ENCODE assay signal across 9 cellular contexts in genomic region chr6:26045939-26046368, GRCh38.
DNase-seq lines count a peak whose midpoint lies in the region; ATAC-seq and TF ChIP-seq lines count a peak whose summit lies in the region.
"Had no signal": no experiment of that assay in that cellular context is flagged by ENCODE, and none has a peak within 500 bp of the region (broad histone marks: within the 10 kb centered on the region; RNA-seq: fewer than 3 reads in every experiment).

No MANE protein-coding gene starts in this region.

- no peaks in the 10 kb centered on the region for H3K27me3 Mint-ChIP-seq in central memory CD8-positive, alpha-beta T cell
- H3K27me3 Mint-ChIP-seq in nephron (ENCODE audit: low read depth) = no peaks in the 10 kb centered on the region

- no peak for ATAC-seq in central memory CD8-positive, alpha-beta T cell (replicated peaks; ENCODE audit: extremely low read depth, poor library complexity, severe bottlenecking)
- ATAC-seq in HG02588 (IDR thresholded peaks at IDR 0.05; ENCODE audit: unreplicated experiment) = no peak

- peak overlapping the region; percentile 82 for H3K4me3 Mint-ChIP-seq in central memory CD8-positive, alpha-beta T cell
- H3K4me3 Mint-ChIP-seq in nephron = peak overlapping the region; percentile 79 to 89 (median 87)

- H3K9me3 Mint-ChIP-seq in central memory CD8-positive, alpha-beta T cell = no peaks in the 10 kb centered on the region
- peaks cover 2% of the 10 kb centered on the region for H3K9me3 Mint-ChIP-seq in nephron

- peaks cover 19% of the 10 kb centered on the region for H3K36me3 Mint-ChIP-seq in central memory CD8-positive, alpha-beta T cell (ENCODE audit: insufficient read depth)
- no peaks in the 10 kb centered on the region for H3K36me3 Mint-ChIP-seq in nephron (ENCODE audit: low read depth)

- peaks cover 23% of the 10 kb centered on the region for H3K4me1 Mint-ChIP-seq in central memory CD8-positive, alpha-beta T cell
- peaks cover 17% of the 10 kb centered on the region for H3K4me1 Mint-ChIP-seq in nephron

- DNase-seq in NB4 (ENCODE audit: low read depth) (no peak), NCI-H510A treated with DMSO at 0.1 percent for 48 hours (lab: John Stamatoyannopoulos, UW) (no peak), C1 segment of cervical spinal cord (lab: John Stamatoyannopoulos, UW) (no peak), HuH-7.5 (ENCODE audit: low spot score) (no peak)
- no peak for DNase-seq in central memory CD8-positive, alpha-beta T cell (ENCODE audit: low spot score in 2 of 2)
- DNase-seq: NCI-H1694 treated with DMSO at 0.1 percent for 48 hours had no signal

- no peak for TF ChIP-seq CTCF in GM12875 (IDR thresholded peaks at IDR 0.05; ENCODE audit: borderline replicate concordance, insufficient read depth, low read depth, low read length)
- TF ChIP-seq CTCF in NB4 (IDR thresholded peaks at IDR 0.05; ENCODE audit: low read depth, low read length) = no peak
- no peak for TF ChIP-seq CTCF in nephron (IDR thresholded peaks at IDR 0.05; ENCODE audit: unreplicated experiment in 3 of 3)

- H3K27ac Mint-ChIP-seq in central memory CD8-positive, alpha-beta T cell (ENCODE audit: low read depth) = no peak overlapping the region
- H3K27ac Mint-ChIP-seq in nephron = peak overlapping the region; percentile 96 to 99 (median 97)

- no peak for TF ChIP-seq POLR2A in NB4 (IDR thresholded peaks at IDR 0.05; ENCODE audit: extremely low read depth, insufficient read length)

- H3K4me3 ChIP-seq in GM12875 (ENCODE audit: low read depth, low read length) = peak overlapping the region; percentile 33
- peak overlapping the region; percentile 64 for H3K4me3 ChIP-seq in NB4 (ENCODE audit: low read depth, low read length)
